In genomic region chr15:39273805-39274411, GRCh38 we compare ENCODE assay signal across 14 cellular contexts.
DNase-seq lines count a peak whose midpoint lies in the region; ATAC-seq, FAIRE-seq and TF ChIP-seq lines count a peak whose summit lies in the region.
"Had no signal": no experiment of that assay in that cellular context is flagged by ENCODE, and none has a peak within 500 bp of the region (broad histone marks: within the 10 kb centered on the region; RNA-seq: fewer than 3 reads in every experiment).

No MANE protein-coding gene starts in this region.

- POLR2A ChIA-PET in OCI-LY7 (lab: Charles Lee) = no interaction called here

- H3K27ac Mint-ChIP-seq in GM23338 (0 out of 2 replicates have a peak overlapping the region, but pooled peaks have one; percentile 50), chondrocyte (ENCODE audit: unreplicated experiment) (peak overlapping the region; percentile 63)
- H3K27ac Mint-ChIP-seq: activated T-helper 1 cell treated with anti-CD3 and anti-CD28 coated beads, Interleukin-12 subunit alpha, Interleukin-12 subunit beta, Interleukin-2, Interleukin-4 antibody, amounts not matched to agents 30 ng/mL and 10 ng/mL and 1 ng/mL, durations not matched to agents 14 hours and 24 hours and 36 hours had no signal

- H4K20me1 ChIP-seq in GM23338 (replicated peaks; ENCODE audit: insufficient read depth) = no peaks in the 10 kb centered on the region
- H4K20me1 ChIP-seq in OCI-LY7 (ENCODE audit: insufficient read depth, low read length) = no peaks in the 10 kb centered on the region

- no TSS peak for BruUV-seq in OCI-LY7 (replicated peaks; lab: Mats Ljungman, UMichigan)

- H3K4me2 ChIP-seq in GM23338 (no peak overlapping the region), OCI-LY7 (ENCODE audit: low read length) (no peak overlapping the region)

- H3K9me3 ChIP-seq in pancreas (no peaks in the 10 kb centered on the region), OCI-LY7 (ENCODE audit: low read length) (no peaks in the 10 kb centered on the region)
- H3K9me3 ChIP-seq: uterus had no signal

- H3K36me3 ChIP-seq in GM23338 (ENCODE audit: insufficient read depth) (no peaks in the 10 kb centered on the region), pancreas (no peaks in the 10 kb centered on the region), OCI-LY7 (ENCODE audit: insufficient read depth, low read length) (no peaks in the 10 kb centered on the region)
- H3K36me3 ChIP-seq: uterus had no signal

- no peak overlapping the region for H3K4me3 Mint-ChIP-seq in GM23338
- H3K4me3 Mint-ChIP-seq in chondrocyte (ENCODE audit: unreplicated experiment) = no peak overlapping the region
- H3K4me3 Mint-ChIP-seq: activated T-helper 1 cell treated with anti-CD3 and anti-CD28 coated beads, Interleukin-12 subunit alpha, Interleukin-12 subunit beta, Interleukin-2, Interleukin-4 antibody, amounts not matched to agents 30 ng/mL and 10 ng/mL and 1 ng/mL, durations not matched to agents 14 hours and 24 hours and 36 hours had no signal

- no peak overlapping the region for H2AFZ ChIP-seq in GM23338
- no peak overlapping the region for H2AFZ ChIP-seq in OCI-LY7 (ENCODE audit: low read length)

- no peaks in the 10 kb centered on the region for H3K4me1 ChIP-seq in GM23338 (ENCODE audit: insufficient read depth)
- peaks cover 20 to 48% (median 30%) of the 10 kb centered on the region in 3 donors for H3K4me1 ChIP-seq in pancreas
- H3K4me1 ChIP-seq in OCI-LY7 (ENCODE audit: insufficient read depth, low read length, poor library complexity, severe bottlenecking) = no peaks in the 10 kb centered on the region
- H3K4me1 ChIP-seq: uterus had no signal

- WGBS in pancreas, 2 donors = 8% methylated on average over 3 of the region's 3 CpGs

- H3K79me2 ChIP-seq in GM23338 (replicated peaks; ENCODE audit: insufficient read depth) = no peaks in the 10 kb centered on the region
- no peaks in the 10 kb centered on the region for H3K79me2 ChIP-seq in OCI-LY7 (ENCODE audit: insufficient read depth, low read depth, low read length)

- H3F3A ChIP-seq in GM23338 (replicated peaks; ENCODE audit: low read depth) = no peaks in the 10 kb centered on the region

- H3K4me3 ChIP-seq in GM23338 (no peak overlapping the region), pancreas (peak overlapping the region in 2 of 4 donors; percentile 33 to 38), OCI-LY7 (ENCODE audit: low read depth, low read length, poor library complexity, severe bottlenecking) (no peak overlapping the region)
- H3K4me3 ChIP-seq: uterus had no signal

- no peaks in the 10 kb centered on the region for H3K9me3 Mint-ChIP-seq in GM23338
- H3K9me3 Mint-ChIP-seq in chondrocyte (ENCODE audit: low read depth) = no peaks in the 10 kb centered on the region
- H3K9me3 Mint-ChIP-seq: activated T-helper 1 cell treated with anti-CD3 and anti-CD28 coated beads, Interleukin-12 subunit alpha, Interleukin-12 subunit beta, Interleukin-2, Interleukin-4 antibody, amounts not matched to agents 30 ng/mL and 10 ng/mL and 1 ng/mL, durations not matched to agents 14 hours and 24 hours and 36 hours had no signal

- H3K27me3 ChIP-seq in GM23338 (ENCODE audit: insufficient read depth) = no peaks in the 10 kb centered on the region
- no peaks in the 10 kb centered on the region for H3K27me3 ChIP-seq in pancreas
- H3K27me3 ChIP-seq: uterus had no signal

- H3K27me3 Mint-ChIP-seq in GM23338 (ENCODE audit: insufficient read depth, low read depth, poor library complexity) (no peaks in the 10 kb centered on the region), chondrocyte (ENCODE audit: low read depth) (no peaks in the 10 kb centered on the region)

- in situ Hi-C loops in ACHN (cut with HindIII; ENCODE audit: low pct_ligation_motif_present, low pct_unique_long_range_greater_than_20kb, low sequenced_read_pairs) = no loop called here

- intact Hi-C loops in pancreas (cut with DNase I) = loop anchor here in 1 of 3 donors (10.0 kb wide), 1 partner anchor 59 kb away; no protein-coding TSS in a partner anchor
- intact Hi-C loops in OCI-LY7 (cut with micrococcal nuclease; ENCODE audit: unreplicated experiment) = no loop called here

- ATAC-seq in GM23338 (no peak), pancreas (peak; percentile 80 to 87 (median 84))
- ATAC-seq: Right ventricle myocardium inferior had no signal

- CTCF ChIA-PET in OCI-LY7 (lab: Charles Lee; ENCODE audit: unreplicated experiment) = interaction anchor here (0.5 kb wide), 1 partner anchor 267 kb away, joined by 4 read pairs; no protein-coding TSS in a partner anchor

- H3K4me1 Mint-ChIP-seq in GM23338 (peaks cover 2% of the 10 kb centered on the region; the same call in 2 of the 3 replicates), chondrocyte (ENCODE audit: low read depth) (peaks cover 64% of the 10 kb centered on the region)

- no peaks in the 10 kb centered on the region for H3K36me3 Mint-ChIP-seq in GM23338 (ENCODE audit: low read depth)
- H3K36me3 Mint-ChIP-seq in chondrocyte (ENCODE audit: low read depth) = peaks cover 1% of the 10 kb centered on the region

- FAIRE-seq in pancreas (lab: Jason Lieb, UNC) = peak; percentile 26

- no peak overlapping the region for H3K27ac ChIP-seq in GM23338 (ENCODE audit: low read depth)
- H3K27ac ChIP-seq in pancreas = peak overlapping the region; percentile 60 to 87 (median 83)
- no peak overlapping the region for H3K27ac ChIP-seq in OCI-LY7 (ENCODE audit: low read depth, low read length, poor library complexity, severe bottlenecking)
- H3K27ac ChIP-seq: HL-60, uterus had no signal

- no peaks in the 10 kb centered on the region for H3K9me2 ChIP-seq in GM23338 (ENCODE audit: insufficient read depth)
- no peaks in the 10 kb centered on the region for H3K9me2 ChIP-seq in OCI-LY7 (ENCODE audit: insufficient read depth, low read length)

- DNase-seq in GM23338 (ENCODE audit: low spot score) = no peak
- peak; percentile 79 for DNase-seq in NCI-H2196 treated with DMSO at 0.1 percent for 48 hours (lab: John Stamatoyannopoulos, UW; ENCODE audit: unreplicated experiment)
- no peak for DNase-seq in chondrocyte (ENCODE audit: low spot score)
- DNase-seq in pancreas = peak in 4 of 6 donors; percentile 62 to 95 (median 94)
- no peak for DNase-seq in ACHN
- no peak for DNase-seq in GM03348 (ENCODE audit: low spot score)
- DNase-seq in activated gamma-delta T cell (lab: John Stamatoyannopoulos, UW) = no peak
- no peak for DNase-seq in OCI-LY7 (ENCODE audit: low spot score)
- DNase-seq: mesenchymal stem cell, NCI-H187, uterus had no signal

- TF ChIP-seq CTCF in GM23338 (conservative IDR thresholded peaks at IDR 0.05; ENCODE audit: low read depth in 2 of 2) (no peak), chondrocyte (IDR thresholded peaks at IDR 0.05) (no peak), pancreas (IDR thresholded peaks at IDR 0.05) (no peak), OCI-LY7 (conservative IDR thresholded peaks at IDR 0.05; ENCODE audit: low read length) (no peak)

TF ChIP-seq in GM23338, 12 proteins besides CTCF, POLR2A, EP300 and RAD21 (continues in another document):
- TF ChIP-seq CREB1 (CRISPR knock-in tag; IDR thresholded peaks at IDR 0.05; ENCODE audit: low read depth) (no peak), EZH2 (IDR thresholded peaks at IDR 0.05; ENCODE audit: low read depth, unreplicated experiment) (no peak), JUNB (IDR thresholded peaks at IDR 0.05; ENCODE audit: unreplicated experiment) (no peak), ZNF331 (CRISPR knock-in tag; IDR thresholded peaks at IDR 0.05; ENCODE audit: low read depth) (no peak)

Comparison
In these comparisons a context has a peak if more than half of its experiments do, and no peak if none do; other contexts are left out.
1. DNase-seq: peak in NCI-H2196 treated with DMSO at 0.1 percent for 48 hours (single experiment) and pancreas (4 of 6); none in GM23338 (single experiment), chondrocyte (single experiment), ACHN (single experiment), GM03348 (single experiment), activated gamma-delta T cell (single experiment) and OCI-LY7 (single experiment).
2. H3K27ac ChIP-seq: peak in pancreas (4 of 4); none in GM23338 (single experiment) and OCI-LY7 (single experiment).